ENCODE assay signal across 8 cellular contexts in genomic region chr19:6736917-6737283, GRCh38. TPM values are rescaled to one million over a fixed set of nuclear protein-coding genes. Genes with fewer than 3 reads are reported as not detected.
DNase-seq lines count a peak whose midpoint lies in the region; ATAC-seq lines count a peak whose summit lies in the region.

No MANE protein-coding gene starts in this region.

- DNase-seq in T-helper 1 cell (no peak), substantia nigra (lab: John Stamatoyannopoulos, UW) (peak in 4 of 49 donors; percentile 43 to 64 (median 53)), NCI-H2029 (lab: John Stamatoyannopoulos, UW) (no peak), left lobe of liver (ENCODE audit: low spot score) (no peak)
- no peak for DNase-seq in activated naive CD4-positive, alpha-beta T cell treated with anti-CD3 and anti-CD28 coated beads, Interleukin-2, amount 50 U/mL, for 72 hours (ENCODE audit: low spot score in 2 of 2)

- ATAC-seq in activated naive CD4-positive, alpha-beta T cell treated with anti-CD3 and anti-CD28 coated beads, Interleukin-2, amount 50 U/mL, for 72 hours, result no peak
- ATAC-seq in left lobe of liver, result no peak
- ATAC-seq in GM18858 (IDR thresholded peaks at IDR 0.05; ENCODE audit: unreplicated experiment), result no peak

- H3K9me3 Mint-ChIP-seq in T-helper 1 cell treated with Interleukin-12 subunit alpha and Interleukin-12 subunit beta and Interleukin-4 antibody, amounts not matched to agents 30 μg/mL and 1 μg/mL, for 36 hours, result no peaks in the 10 kb centered on the region
- no peaks in the 10 kb centered on the region for H3K9me3 Mint-ChIP-seq in activated naive CD4-positive, alpha-beta T cell treated with anti-CD3 and anti-CD28 coated beads, Interleukin-2, amount 50 U/mL, for 72 hours

- H3K27me3 Mint-ChIP-seq in T-helper 1 cell treated with Interleukin-12 subunit alpha and Interleukin-12 subunit beta and Interleukin-4 antibody, amounts not matched to agents 30 μg/mL and 1 μg/mL, for 36 hours (ENCODE audit: low read depth), result no peaks in the 10 kb centered on the region

- peaks cover 14% of the 10 kb centered on the region for H3K36me3 Mint-ChIP-seq in T-helper 1 cell treated with Interleukin-12 subunit alpha and Interleukin-12 subunit beta and Interleukin-4 antibody, amounts not matched to agents 30 μg/mL and 1 μg/mL, for 36 hours (ENCODE audit: low read depth)
- H3K36me3 Mint-ChIP-seq in activated naive CD4-positive, alpha-beta T cell treated with anti-CD3 and anti-CD28 coated beads, Interleukin-2, amount 50 U/mL, for 72 hours, result peaks cover 0 to 10% of the 10 kb centered on the region in 2 donors

- peak overlapping the region; percentile 80; the same call in 1 of the 2 replicates for H3K9ac ChIP-seq in iPS-20b (ENCODE audit: low read depth, low read length)

- peak overlapping the region; percentile 87 for H3K4me3 ChIP-seq in iPS-20b (ENCODE audit: low read length)

- peaks cover 17% of the 10 kb centered on the region for H3K4me1 ChIP-seq in iPS-20b (ENCODE audit: insufficient read depth, low read length)

- peaks cover 10% of the 10 kb centered on the region; the same call in 1 of the 2 replicates for H3K36me3 ChIP-seq in iPS-20b (ENCODE audit: insufficient read depth, low read depth, low read length)

- H3K27ac Mint-ChIP-seq in T-helper 1 cell treated with Interleukin-12 subunit alpha and Interleukin-12 subunit beta and Interleukin-4 antibody, amounts not matched to agents 30 μg/mL and 1 μg/mL, for 36 hours, result peak overlapping the region; percentile 100
- peak overlapping the region; percentile 92 to 97 for H3K27ac Mint-ChIP-seq in activated naive CD4-positive, alpha-beta T cell treated with anti-CD3 and anti-CD28 coated beads, Interleukin-2, amount 50 U/mL, for 72 hours

- H3K4me3 Mint-ChIP-seq in T-helper 1 cell treated with Interleukin-12 subunit alpha and Interleukin-12 subunit beta and Interleukin-4 antibody, amounts not matched to agents 30 μg/mL and 1 μg/mL, for 36 hours, result peak overlapping the region; percentile 97

- H3K27me3 ChIP-seq in iPS-20b (ENCODE audit: insufficient read depth, low read length), result no peaks in the 10 kb centered on the region

- peak overlapping the region; percentile 11 for H3K27ac ChIP-seq in iPS-20b (ENCODE audit: low read length)
- peak overlapping the region; percentile 96 for H3K27ac ChIP-seq in substantia nigra (ENCODE audit: low read depth, low read length, poor library complexity, severe bottlenecking)

- peaks cover 32% of the 10 kb centered on the region for H3K4me1 Mint-ChIP-seq in T-helper 1 cell treated with Interleukin-12 subunit alpha and Interleukin-12 subunit beta and Interleukin-4 antibody, amounts not matched to agents 30 μg/mL and 1 μg/mL, for 36 hours (ENCODE audit: low read depth)

- H3K9me3 ChIP-seq in iPS-20b (ENCODE audit: insufficient read depth, low read depth, low read length), result no peaks in the 10 kb centered on the region

RNA-seq across cellular contexts. Expression of gene GPR108, which starts 0.5 kb away (rescaled TPM):
- 10 to 100 TPM; 45.4 to 91.8 TPM for total RNA-seq in activated naive CD4-positive, alpha-beta T cell treated with anti-CD3 and anti-CD28 coated beads, Interleukin-2, amount 50 U/mL, for 72 hours
- 28.8 TPM for total RNA-seq in left lobe of liver

RNA-seq across cellular contexts. Expression of gene TRIP10, which starts 2.6 kb away (rescaled TPM):
- 100 to 1,000 TPM in 1 of 2 donors, 10 to 100 TPM in 1; 47.1 to 109 TPM for total RNA-seq in activated naive CD4-positive, alpha-beta T cell treated with anti-CD3 and anti-CD28 coated beads, Interleukin-2, amount 50 U/mL, for 72 hours
- 9.0 TPM for total RNA-seq in left lobe of liver

RNA-seq across cellular contexts. Expression of gene C3, which starts 16.4 kb away (rescaled TPM):
- under 1 TPM; 0.54 to 0.84 TPM for total RNA-seq in activated naive CD4-positive, alpha-beta T cell treated with anti-CD3 and anti-CD28 coated beads, Interleukin-2, amount 50 U/mL, for 72 hours
- 11,297 TPM for total RNA-seq in left lobe of liver

RNA-seq across cellular contexts. Expression of gene SH2D3A, which starts 30.3 kb away (rescaled TPM):
- 10 to 100 TPM; 16.4 to 33.0 TPM for total RNA-seq in activated naive CD4-positive, alpha-beta T cell treated with anti-CD3 and anti-CD28 coated beads, Interleukin-2, amount 50 U/mL, for 72 hours
- total RNA-seq in left lobe of liver, result 1.1 TPM

RNA-seq across cellular contexts. Expression of gene VAV1, which starts 35.6 kb away (rescaled TPM):
- 100 to 1,000 TPM in 1 of 2 donors, 10 to 100 TPM in 1; 81.5 to 121 TPM for total RNA-seq in activated naive CD4-positive, alpha-beta T cell treated with anti-CD3 and anti-CD28 coated beads, Interleukin-2, amount 50 U/mL, for 72 hours
- 3.1 TPM for total RNA-seq in left lobe of liver

Comparison
In these comparisons a context has a peak if more than half of its experiments do, and no peak if none do; other contexts are left out.
1. RNA of gene C3, which starts 16.4 kb away (total RNA-seq): 11,297 TPM in left lobe of liver (single experiment); 0.54 to 0.84 TPM in activated naive CD4-positive, alpha-beta T cell treated with anti-CD3 and anti-CD28 coated beads, Interleukin-2, amount 50 U/mL, for 72 hours; every median in the first group is over 1,000 times any median in the second.